In genomic region chr6:138981416-138981815, GRCh38 we compare ENCODE assay signal across 21 cellular contexts.
"Had no signal": no experiment of that assay in that cellular context is flagged by ENCODE, and none has a peak within 500 bp of the region (broad histone marks: within the 10 kb centered on the region; RNA-seq: fewer than 3 reads in every experiment).

No MANE protein-coding gene starts in this region.

- DNase-seq: activated B cell treated with CpG ODN at 0.5 μM for 24 hours; activated CD4-positive, alpha-beta memory T cell treated with anti-CD3 and anti-CD28 coated beads, Interleukin-2, amount 10 ng/mL, durations not matched to agents 7 days and 5 days; activated CD4-positive, alpha-beta T cell treated with anti-CD3 and anti-CD28 coated beads for 4 hours; activated T-cell treated with anti-CD3 and anti-CD28 coated beads, Interleukin-2, amount 50 U/mL, for 24 hours; adrenal gland; body of pancreas; effector memory CD8-positive, alpha-beta T cell; esophagus squamous epithelium; foreskin keratinocyte; glutamatergic neuron; hippocampal formation; islet precursor cell; lower lobe of right lung; occipital lobe; posterior cingulate gyrus; retina; stimulated activated CD4-positive, alpha-beta T cell treated with anti-CD3 and anti-CD28 coated beads, Interleukin-2, amount 100 ng/mL, for 24 hours; stimulated activated naive CD4-positive, alpha-beta T cell treated with Interleukin-2 at 50 U/mL for 16 hours; T-cell had no signal

- H3K4me3 ChIP-seq: adrenal gland, body of pancreas, esophagus squamous epithelium, lower lobe of right lung, SK-N-MC, tibial nerve had no signal

- H3K27ac ChIP-seq: adrenal gland, body of pancreas, esophagus squamous epithelium, foreskin keratinocyte, lower lobe of right lung, SK-N-MC had no signal

- H3K9me3 ChIP-seq: adrenal gland, body of pancreas, esophagus squamous epithelium, lower lobe of right lung, tibial nerve had no signal

- ATAC-seq: body of pancreas; effector memory CD8-positive, alpha-beta T cell; foreskin keratinocyte; lower lobe of right lung; T-cell had no signal

- H3K27me3 ChIP-seq: adrenal gland, body of pancreas, esophagus squamous epithelium, foreskin keratinocyte, tibial nerve had no signal

- H3K36me3 ChIP-seq: adrenal gland, esophagus squamous epithelium, lower lobe of right lung, tibial nerve had no signal
